8 cellular contexts compared by ENCODE assay signal in genomic region chr15:41416162-41416741, GRCh38. TPM values are rescaled to one million over a fixed set of nuclear protein-coding genes. Genes with fewer than 3 reads are reported as not detected.
DNase-seq lines count a peak whose midpoint lies in the region; ATAC-seq, FAIRE-seq and TF ChIP-seq lines count a peak whose summit lies in the region.

No MANE protein-coding gene starts in this region.

- H3K9ac ChIP-seq in astrocyte (ENCODE audit: low read length) (peak overlapping the region; percentile 95), HepG2 (ENCODE audit: insufficient read depth, low read depth, low read length) (peak overlapping the region; percentile 77)

- TF ChIP-seq POLR2A in HepG2 (IDR thresholded peaks at IDR 0.05; ENCODE audit: insufficient read depth in 1 of 2, low read depth in 2 of 2, low read length in 2 of 2), result no peak

- ATAC-seq in GM18511 (IDR thresholded peaks at IDR 0.05; ENCODE audit: unreplicated experiment) (peak; percentile 22), HG03342 (IDR thresholded peaks at IDR 0.05; ENCODE audit: unreplicated experiment) (peak; percentile 17), HepG2 (peak; percentile 39), GM21737 (IDR thresholded peaks at IDR 0.05; ENCODE audit: unreplicated experiment) (no peak)

- H3K27me3 ChIP-seq in astrocyte (ENCODE audit: insufficient read depth, low read length), result no peaks in the 10 kb centered on the region
- no peaks in the 10 kb centered on the region; a peak in 1 of 5 replicates for H3K27me3 ChIP-seq in HepG2 (ENCODE audit: control insufficient read depth in 1 of 2, insufficient read depth in 2 of 2, low read length in 2 of 2)

- TF ChIP-seq RAD21 in HepG2 (CRISPR knock-in tag; IDR thresholded peaks at IDR 0.05), result no peak

- H3K27me3 Mint-ChIP-seq in astrocyte (ENCODE audit: low read depth, unreplicated experiment), result no peaks in the 10 kb centered on the region
- H3K27me3 Mint-ChIP-seq in type B pancreatic cell, result no peaks in the 10 kb centered on the region

- H3K4me3 Mint-ChIP-seq in astrocyte (ENCODE audit: unreplicated experiment), result peak overlapping the region; percentile 99
- peak overlapping the region; percentile 95 for H3K4me3 Mint-ChIP-seq in type B pancreatic cell

- H3K36me3 Mint-ChIP-seq in astrocyte (ENCODE audit: low read depth, unreplicated experiment), result peaks cover 3% of the 10 kb centered on the region
- H3K36me3 Mint-ChIP-seq in type B pancreatic cell, result no peaks in the 10 kb centered on the region

- in situ Hi-C loops in HepG2 (cut with HindIII; ENCODE audit: extremely low pct_ligation_motif_present, low pct_unique_long_range_greater_than_20kb), result no loop called here

- H3K27ac Mint-ChIP-seq in astrocyte (ENCODE audit: unreplicated experiment), result peak overlapping the region; percentile 91
- H3K27ac Mint-ChIP-seq in type B pancreatic cell, result peak overlapping the region; percentile 98

- no peaks in the 10 kb centered on the region for H3K36me3 ChIP-seq in astrocyte (ENCODE audit: insufficient read depth, low read length)
- H3K36me3 ChIP-seq in HepG2 (replicated peaks in 1 of 2; ENCODE audit: control insufficient read depth in 1 of 2, insufficient read depth in 2 of 2, low read length in 2 of 2), result no peaks in the 10 kb centered on the region

- H3K27ac ChIP-seq in astrocyte (ENCODE audit: low read depth, low read length) (peak overlapping the region; percentile 80), HepG2 (ENCODE audit: extremely low read length, insufficient read depth, low read length) (peak overlapping the region; percentile 77)

- DNase-seq in astrocyte (ENCODE audit: low read depth) (no peak), HepG2 (ENCODE audit: low spot score) (no peak), type B pancreatic cell (ENCODE audit: extremely low spot score, unreplicated experiment) (no peak), ecto neural progenitor cell (ENCODE audit: low spot score) (no peak), GDM1 (lab: John Stamatoyannopoulos, UW) (no peak)

- WGBS in HepG2 (ENCODE audit: low lambda C conversion rate), result 17% methylated on average over 19 of the region's 19 CpGs

- H3K9me3 Mint-ChIP-seq in astrocyte (ENCODE audit: unreplicated experiment) (no peaks in the 10 kb centered on the region), type B pancreatic cell (no peaks in the 10 kb centered on the region)

- H3K4me2 ChIP-seq in astrocyte (ENCODE audit: low read length), result peak overlapping the region; percentile 99
- H3K4me2 ChIP-seq in HepG2 (ENCODE audit: low read depth, low read length), result peak overlapping the region; percentile 76

- H3K9me3 ChIP-seq in astrocyte (ENCODE audit: insufficient read depth, low read depth, low read length), result no peaks in the 10 kb centered on the region
- no peaks in the 10 kb centered on the region for H3K9me3 ChIP-seq in HepG2 (ENCODE audit: low read length)

- intact Hi-C loops in HepG2 (cut with micrococcal nuclease; ENCODE audit: unreplicated experiment), result no loop called here

- peaks cover 14% of the 10 kb centered on the region for H3K4me1 Mint-ChIP-seq in astrocyte (ENCODE audit: low read depth, unreplicated experiment)
- H3K4me1 Mint-ChIP-seq in type B pancreatic cell (ENCODE audit: unreplicated experiment), result peaks cover 38% of the 10 kb centered on the region

- TSS peak; percentile 95 for BruUV-seq in HepG2 (replicated peaks; lab: Mats Ljungman, UMichigan)

- H4K20me1 ChIP-seq in astrocyte (ENCODE audit: insufficient read depth, low read length), result peaks cover 36% of the 10 kb centered on the region
- H4K20me1 ChIP-seq in HepG2 (ENCODE audit: insufficient read depth, low read length), result peaks cover 15% of the 10 kb centered on the region

- peak overlapping the region; percentile 92 for H3K4me3 ChIP-seq in astrocyte (ENCODE audit: insufficient read depth, low read depth, low read length)
- H3K4me3 ChIP-seq in HepG2 (replicated peaks in 1 of 3; ENCODE audit: insufficient read depth in 1 of 3, low read depth in 2 of 3, low read length in 3 of 3), result peak overlapping the region; percentile 57 to 92 (median 79)

- peak overlapping the region; percentile 96 for H2AFZ ChIP-seq in astrocyte (ENCODE audit: low read depth, low read length)
- peak overlapping the region; percentile 25 for H2AFZ ChIP-seq in HepG2 (ENCODE audit: low read length)

- TF ChIP-seq EP300 in HepG2 (IDR thresholded peaks at IDR 0.05; ENCODE audit: low read depth in 2 of 2, low read length in 2 of 2) (no peak), HepG2 (CRISPR knock-in tag; IDR thresholded peaks at IDR 0.05; ENCODE audit: borderline replicate concordance) (no peak)

- no peak for TF ChIP-seq CTCF in astrocyte (IDR thresholded peaks at IDR 0.05; ENCODE audit: insufficient read depth, low read depth, low read length)
- TF ChIP-seq CTCF in HepG2 (CRISPR knock-in tag; IDR thresholded peaks at IDR 0.05), result no peak
- TF ChIP-seq CTCF in type B pancreatic cell (conservative IDR thresholded peaks at IDR 0.05), result no peak

- H3K79me2 ChIP-seq in astrocyte (ENCODE audit: insufficient read depth, low read length), result peaks cover 55% of the 10 kb centered on the region
- H3K79me2 ChIP-seq in HepG2 (ENCODE audit: insufficient read depth, low read length), result peaks cover 42% of the 10 kb centered on the region

- no peak for FAIRE-seq in astrocyte (lab: Jason Lieb, UNC)
- FAIRE-seq in HepG2 (lab: Jason Lieb, UNC), result peak; percentile 37

- peaks cover 4% of the 10 kb centered on the region for H3K4me1 ChIP-seq in astrocyte (ENCODE audit: insufficient read depth, low read length)
- H3K4me1 ChIP-seq in HepG2 (ENCODE audit: insufficient read depth, low read length), result peaks cover 42% of the 10 kb centered on the region

- POLR2A ChIA-PET in HepG2 (lab: Yijun Ruan, JAX), result interaction anchor here (1.5 kb wide), 1 partner anchor 13 kb away, joined by 4 read pairs; no protein-coding TSS in a partner anchor

- CTCF ChIA-PET in HepG2 (lab: Yijun Ruan, JAX; ENCODE audit: low intra/inter-chr PET ratio, low total read pairs), result no interaction called here

TF ChIP-seq in HepG2, 621 proteins besides CTCF, POLR2A, EP300 and RAD21 (continues in another document):
- TF ChIP-seq U2AF1 (optimal IDR thresholded peaks at IDR 0.05; ENCODE audit: low read depth, low read length), result no peak
- no peak for TF ChIP-seq ZNF468 (CRISPR knock-in tag; IDR thresholded peaks at IDR 0.05)
- TF ChIP-seq ZNF264 (CRISPR knock-in tag; IDR thresholded peaks at IDR 0.05), result peak; percentile 3; the same call in 1 of the 2 replicates
- 0 out of 2 replicates have a peak, but pooled peaks have one; percentile 43 for TF ChIP-seq REPIN1 (CRISPR knock-in tag; IDR thresholded peaks at IDR 0.05; ENCODE audit: borderline replicate concordance, low read depth)
- no peak for TF ChIP-seq TAF1 (CRISPR knock-in tag; IDR thresholded peaks at IDR 0.05)

RNA-seq across cellular contexts. Expression of gene RTF1, which starts 0.6 kb away (rescaled TPM):
- total RNA-seq in astrocyte (37.8 and 42.0 TPM in 2 replicates), HepG2 (2016; rRNA removed; fragmentation: Illumina TruSeq; extraction: Trizol) (17.9 and 22.0 TPM in 2 replicates), type B pancreatic cell (ENCODE audit: low replicate concordance) (39.8 and 54.4 TPM in 2 replicates)
- total RNA-seq in HepG2 (2016; cell fraction: cytosol; rRNA removed; fragmentation: Illumina TruSeq; extraction: Trizol; ENCODE audit: low read depth), result 10.3 and 10.6 TPM in 2 replicates
- total RNA-seq in HepG2 (2016; cell fraction: insoluble cytoplasmic fraction; rRNA removed; fragmentation: Illumina TruSeq; extraction: Trizol), result 19.3 and 20.7 TPM in 2 replicates
- total RNA-seq in HepG2 (2016; cell fraction: membrane; rRNA removed; fragmentation: Illumina TruSeq; extraction: Trizol), result 7.2 and 8.9 TPM in 2 replicates
- 16.0 and 18.0 TPM in 2 replicates for total RNA-seq in HepG2 (2016; cell fraction: nucleus; rRNA removed; fragmentation: Illumina TruSeq; extraction: Trizol)
- polyA plus RNA-seq in HepG2 (2011; rRNA removed), result 13.6 and 13.9 TPM in 2 replicates
- polyA plus RNA-seq in HepG2 (2011; cell fraction: cytosol; rRNA removed), result 7.8 and 10.1 TPM in 2 replicates
- 6.0 and 10.8 TPM in 2 replicates for polyA plus RNA-seq in HepG2 (2011; cell fraction: nucleus; rRNA removed)
- polyA plus RNA-seq in HepG2 (2012), result 10.5 and 14.7 TPM in 2 replicates
- polyA plus RNA-seq in HepG2 (2016; cell fraction: cytosol; fragmentation: Illumina TruSeq; extraction: Trizol; ENCODE audit: low read depth), result 0.95 and 1.3 TPM in 2 replicates
- 26.5 and 29.3 TPM in 2 replicates for polyA plus RNA-seq in HepG2 (2016; cell fraction: insoluble cytoplasmic fraction; fragmentation: Illumina TruSeq; extraction: Trizol; ENCODE audit: low read depth)
- 3.7 and 5.0 TPM in 2 replicates for polyA plus RNA-seq in HepG2 (2016; cell fraction: membrane; fragmentation: Illumina TruSeq; extraction: Trizol; ENCODE audit: low read depth)
- polyA plus RNA-seq in HepG2 (2016; cell fraction: nucleus; fragmentation: Illumina TruSeq; extraction: Trizol; ENCODE audit: insufficient read depth, low read depth), result 26.0 and 36.3 TPM in 2 replicates
- polyA minus RNA-seq in HepG2 (2011; rRNA and poly(A)+ RNA removed; ENCODE audit: low replicate concordance), result 8.0 and 26.1 TPM in 2 replicates
- 10.1 and 12.2 TPM in 2 replicates for polyA minus RNA-seq in HepG2 (2011; cell fraction: cytosol; rRNA and poly(A)+ RNA removed)
- polyA minus RNA-seq in HepG2 (2011; cell fraction: nucleus; rRNA and poly(A)+ RNA removed), result 13.1 and 14.5 TPM in 2 replicates

RNA-seq across cellular contexts. Expression of gene NDUFAF1, which starts 14.0 kb away (rescaled TPM):
- total RNA-seq in astrocyte (19.1 and 19.9 TPM in 2 replicates), HepG2 (2016; rRNA removed; fragmentation: Illumina TruSeq; extraction: Trizol) (16.9 and 23.1 TPM in 2 replicates), type B pancreatic cell (ENCODE audit: low replicate concordance) (17.5 and 19.4 TPM in 2 replicates)
- 2.5 and 2.7 TPM in 2 replicates for total RNA-seq in HepG2 (2016; cell fraction: cytosol; rRNA removed; fragmentation: Illumina TruSeq; extraction: Trizol; ENCODE audit: low read depth)
- total RNA-seq in HepG2 (2016; cell fraction: insoluble cytoplasmic fraction; rRNA removed; fragmentation: Illumina TruSeq; extraction: Trizol), result 16.2 and 21.9 TPM in 2 replicates
- total RNA-seq in HepG2 (2016; cell fraction: membrane; rRNA removed; fragmentation: Illumina TruSeq; extraction: Trizol), result 4.9 and 6.7 TPM in 2 replicates
- total RNA-seq in HepG2 (2016; cell fraction: nucleus; rRNA removed; fragmentation: Illumina TruSeq; extraction: Trizol), result 7.0 and 7.1 TPM in 2 replicates
- polyA plus RNA-seq in HepG2 (2011; rRNA removed), result 5.4 and 7.4 TPM in 2 replicates
- 4.2 and 4.9 TPM in 2 replicates for polyA plus RNA-seq in HepG2 (2011; cell fraction: cytosol; rRNA removed)
- polyA plus RNA-seq in HepG2 (2011; cell fraction: nucleus; rRNA removed), result 1.6 and 2.9 TPM in 2 replicates
- polyA plus RNA-seq in HepG2 (2012), result 5.6 and 8.5 TPM in 2 replicates
- polyA plus RNA-seq in HepG2 (2016; cell fraction: cytosol; fragmentation: Illumina TruSeq; extraction: Trizol; ENCODE audit: low read depth), result 3.0 and 3.1 TPM in 2 replicates
- polyA plus RNA-seq in HepG2 (2016; cell fraction: insoluble cytoplasmic fraction; fragmentation: Illumina TruSeq; extraction: Trizol; ENCODE audit: low read depth), result 19.3 and 21.4 TPM in 2 replicates
- 3.6 and 3.8 TPM in 2 replicates for polyA plus RNA-seq in HepG2 (2016; cell fraction: membrane; fragmentation: Illumina TruSeq; extraction: Trizol; ENCODE audit: low read depth)
- polyA plus RNA-seq in HepG2 (2016; cell fraction: nucleus; fragmentation: Illumina TruSeq; extraction: Trizol; ENCODE audit: insufficient read depth, low read depth), result 11.6 and 12.2 TPM in 2 replicates
- polyA minus RNA-seq in HepG2 (2011; rRNA and poly(A)+ RNA removed; ENCODE audit: low replicate concordance), result 2.1 and 6.0 TPM in 2 replicates
- 2.3 and 3.2 TPM in 2 replicates for polyA minus RNA-seq in HepG2 (2011; cell fraction: cytosol; rRNA and poly(A)+ RNA removed)
- 4.1 and 4.5 TPM in 2 replicates for polyA minus RNA-seq in HepG2 (2011; cell fraction: nucleus; rRNA and poly(A)+ RNA removed)
